In the genomic region with DNA sequence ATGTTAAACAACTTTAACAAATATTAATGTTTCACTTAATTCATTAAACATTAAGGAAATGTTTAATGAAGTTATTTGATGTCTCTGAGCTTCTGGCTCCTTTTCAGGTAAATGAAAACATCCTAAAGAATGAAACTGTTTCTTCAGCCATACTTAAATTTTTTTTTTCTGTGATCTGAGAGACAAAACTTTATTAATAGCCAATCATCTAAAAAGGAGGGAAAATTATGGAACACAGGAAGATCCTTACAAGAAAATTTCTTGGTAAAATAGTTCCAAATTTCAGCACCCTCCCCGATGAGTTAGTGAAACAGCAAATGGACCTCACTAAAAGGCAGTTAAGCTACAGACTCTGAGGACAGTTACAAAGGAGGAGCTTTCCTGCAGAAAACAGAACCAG, we compare ENCODE assay signal across 27 cellular contexts.
A peak's percentile ranks its signal among the peaks of the same experiment; 100 is the strongest.
DNase-seq lines count a peak whose midpoint lies in the region; ATAC-seq and TF ChIP-seq lines count a peak whose summit lies in the region.
"Had no signal": no experiment of that assay in that cellular context is flagged by ENCODE, and none has a peak within 500 bp of the region (broad histone marks: within the 10 kb centered on the region; RNA-seq: fewer than 3 reads in every experiment).

No MANE protein-coding gene starts in this region.

- no peak for TF ChIP-seq CTCF in vagina (IDR thresholded peaks at IDR 0.05)

- H3K27me3 ChIP-seq in vagina: no peaks in the 10 kb centered on the region
- H3K27me3 ChIP-seq: BE2C had no signal

- peaks cover 0 to 24% of the 10 kb centered on the region in 2 donors for H3K36me3 ChIP-seq in vagina

- no peak for ATAC-seq in activated T-cell treated with anti-CD3 and anti-CD28 coated beads, Interleukin-2, amount 50 U/mL, for 72 hours (replicated peaks in 1 of 2)
- ATAC-seq in effector memory CD8-positive, alpha-beta T cell (replicated peaks): no peak
- ATAC-seq in GM21723 (IDR thresholded peaks at IDR 0.05; ENCODE audit: unreplicated experiment) (no peak), GM19035 (IDR thresholded peaks at IDR 0.05; ENCODE audit: unreplicated experiment) (no peak)
- ATAC-seq: HCT116, Panc1 had no signal

- no peak for TF ChIP-seq POLR2A in vagina (IDR thresholded peaks at IDR 0.05)

- intact Hi-C loops in vagina (cut with DNase I): no loop called here

- H3K4me1 ChIP-seq in vagina: no peaks in the 10 kb centered on the region

- no peak overlapping the region for H3K4me3 Mint-ChIP-seq in activated T-cell treated with anti-CD3 and anti-CD28 coated beads, Interleukin-2, amount 50 U/mL, for 72 hours
- H3K4me3 Mint-ChIP-seq in IgD-negative memory B cell: no peak overlapping the region
- no peak overlapping the region for H3K4me3 Mint-ChIP-seq in effector memory CD8-positive, alpha-beta T cell
- H3K4me3 Mint-ChIP-seq: CD14-positive monocyte had no signal

- H3K4me1 Mint-ChIP-seq in activated T-cell treated with anti-CD3 and anti-CD28 coated beads, Interleukin-2, amount 50 U/mL, for 72 hours (ENCODE audit: low read depth): peaks cover 24% of the 10 kb centered on the region
- peaks cover 13 to 15% (median 13%) of the 10 kb centered on the region in 3 donors for H3K4me1 Mint-ChIP-seq in IgD-negative memory B cell
- H3K4me1 Mint-ChIP-seq in effector memory CD8-positive, alpha-beta T cell (ENCODE audit: low read depth in 2 of 2): peaks cover 0 to 4% of the 10 kb centered on the region in 2 donors
- H3K4me1 Mint-ChIP-seq: CD14-positive monocyte had no signal

- peak overlapping the region; percentile 10 for H3K27ac Mint-ChIP-seq in activated T-cell treated with anti-CD3 and anti-CD28 coated beads, Interleukin-2, amount 50 U/mL, for 72 hours
- peak overlapping the region in 2 of 3 donors; percentile 46 to 74 for H3K27ac Mint-ChIP-seq in IgD-negative memory B cell
- H3K27ac Mint-ChIP-seq in effector memory CD8-positive, alpha-beta T cell: peak overlapping the region; percentile 15 to 72
- H3K27ac Mint-ChIP-seq: CD14-positive monocyte had no signal

- H3K27me3 Mint-ChIP-seq in activated T-cell treated with anti-CD3 and anti-CD28 coated beads, Interleukin-2, amount 50 U/mL, for 72 hours (ENCODE audit: low read depth): no peaks in the 10 kb centered on the region
- no peaks in the 10 kb centered on the region for H3K27me3 Mint-ChIP-seq in IgD-negative memory B cell
- no peaks in the 10 kb centered on the region for H3K27me3 Mint-ChIP-seq in effector memory CD8-positive, alpha-beta T cell

- no peak for DNase-seq in activated T-cell treated with anti-CD3 and anti-CD28 coated beads, Interleukin-2, amount 50 U/mL, for 72 hours
- DNase-seq in activated T-cell treated with anti-CD3 and anti-CD28 coated beads for 4 hours: no peak
- DNase-seq in effector memory CD8-positive, alpha-beta T cell: no peak
- no peak for DNase-seq in vagina (ENCODE audit: extremely low spot score in 2 of 2)
- DNase-seq: 8988T, ACHN, BE2C, COR-L47, DMS53, Kasumi-1, NCI-H1092 treated with DMSO at 0.1 percent for 48 hours, NCI-H1436, NCI-H187, NCI-H2081 treated with DMSO at 0.1 percent for 48 hours, NCI-H2171, NCI-H226, NCI-H510A, NCI-H69, SHP77 treated with DMSO at 0.1 percent for 48 hours had no signal

- H3K4me3 ChIP-seq in vagina: no peak overlapping the region

- H3K27ac ChIP-seq in vagina: no peak overlapping the region
- H3K27ac ChIP-seq: HL-60, RWPE1 had no signal

- peaks cover 4% of the 10 kb centered on the region for H3K9me3 ChIP-seq in vagina
- H3K9me3 ChIP-seq: BE2C had no signal

- peaks cover 0 to 13% of the 10 kb centered on the region in 2 donors for H3K36me3 Mint-ChIP-seq in activated T-cell treated with anti-CD3 and anti-CD28 coated beads, Interleukin-2, amount 50 U/mL, for 72 hours (ENCODE audit: insufficient read depth in 2 of 2)
- peaks cover 3% of the 10 kb centered on the region for H3K36me3 Mint-ChIP-seq in IgD-negative memory B cell
- peaks cover 5% of the 10 kb centered on the region for H3K36me3 Mint-ChIP-seq in effector memory CD8-positive, alpha-beta T cell (ENCODE audit: insufficient read depth)

- no peaks in the 10 kb centered on the region for H3K9me3 Mint-ChIP-seq in activated T-cell treated with anti-CD3 and anti-CD28 coated beads, Interleukin-2, amount 50 U/mL, for 72 hours
- H3K9me3 Mint-ChIP-seq in IgD-negative memory B cell: peaks cover 0 to 9% (median 3%) of the 10 kb centered on the region in 3 donors
- no peaks in the 10 kb centered on the region for H3K9me3 Mint-ChIP-seq in effector memory CD8-positive, alpha-beta T cell

Comparison
In these comparisons a context has a peak if more than half of its experiments do, and no peak if none do; other contexts are left out.
1. H3K27ac Mint-ChIP-seq: peak in every context shown above with its lines; median percentile 60 in IgD-negative memory B cell; 44 in effector memory CD8-positive, alpha-beta T cell; 10 in activated T-cell treated with anti-CD3 and anti-CD28 coated beads, Interleukin-2, amount 50 U/mL, for 72 hours.